In the genomic region with DNA sequence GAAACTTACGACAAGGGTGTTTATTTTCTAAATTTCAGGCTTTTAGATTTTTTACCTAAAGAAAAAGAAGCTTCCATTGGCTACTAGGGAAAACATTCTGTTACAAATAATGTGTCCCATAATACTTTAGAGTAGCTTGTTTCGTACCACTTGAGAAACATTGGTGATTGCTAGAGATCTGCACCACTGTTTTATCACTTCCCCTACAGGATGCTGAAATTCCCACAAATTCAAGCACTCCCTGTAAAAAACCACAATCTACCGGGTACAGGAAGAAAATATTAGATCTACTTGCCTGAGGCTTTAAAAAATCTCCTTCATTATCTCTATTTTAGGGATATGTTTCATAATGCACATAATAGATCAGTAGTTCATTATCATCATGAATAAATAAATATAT, we compare ENCODE assay signal across 31 cellular contexts. TPM values are rescaled to one million over a fixed set of nuclear protein-coding genes. Genes with fewer than 3 reads are reported as not detected.
"Had no signal": no experiment of that assay in that cellular context is flagged by ENCODE, and none has a peak within 500 bp of the region (broad histone marks: within the 10 kb centered on the region; RNA-seq: fewer than 3 reads in every experiment).

No MANE protein-coding gene starts in this region.

- H3K27ac ChIP-seq: left lung, lower lobe of right lung, pancreas, prostate gland, skin epidermis, stomach, testis, thyroid gland, transverse colon, upper lobe of left lung, vagina had no signal

- H3K36me3 ChIP-seq: left lung, lower lobe of right lung, pancreas, prostate gland, stomach, thyroid gland, transverse colon, upper lobe of left lung, vagina had no signal

- H3K27me3 ChIP-seq: left lung, pancreas, stomach, testis, thyroid gland, transverse colon, upper lobe of left lung, vagina had no signal

- H3K4me1 ChIP-seq: left lung, lower lobe of right lung, pancreas, prostate gland, stomach, testis, thyroid gland, transverse colon, upper lobe of left lung, vagina had no signal

- H3K4me3 ChIP-seq: left lung, lower lobe of right lung, pancreas, prostate gland, skin epidermis, stomach, testis, thyroid gland, transverse colon, upper lobe of left lung, vagina had no signal

- H3K9me3 ChIP-seq: left lung, lower lobe of right lung, pancreas, prostate gland, stomach, testis, thyroid gland, transverse colon, upper lobe of left lung, vagina had no signal

- ATAC-seq: left colon; left lung; lower lobe of right lung; naive thymus-derived CD8-positive, alpha-beta T cell; pancreas; right cardiac atrium; sciatic nerve; stimulated activated naive B cell treated with anti-CD40 and anti-IgM and Interleukin-4, amounts not matched to agents 10 μg/mL and 1 μg/mL and 100 μg/mL, for 72 hours; stimulated activated naive CD8-positive, alpha-beta T cell treated with anti-CD3 and anti-CD28 coated beads, Interleukin-15, Interleukin-2, amounts not matched to agents 100 U/mL and 50 U/mL, for 24 hours had no signal

- DNase-seq: immature natural killer cell; kidney; left colon; left lung; lower lobe of right lung; mammary epithelial cell; mesenchymal stem cell; naive thymus-derived CD8-positive, alpha-beta T cell; nucleus accumbens; pancreas; posterior cingulate gyrus; retina; right cardiac atrium; stimulated activated CD4-positive, alpha-beta T cell treated with anti-CD3 and anti-CD28 coated beads, Interleukin-12 subunit alpha, Interleukin-12 subunit beta, amount 100 ng/mL, for 4 hours; stimulated activated CD4-positive, alpha-beta T cell treated with anti-CD3 and anti-CD28 coated beads, Interleukin-15, amount 100 ng/mL, for 24 hours; stimulated activated CD4-positive, alpha-beta T cell treated with anti-CD3 and anti-CD28 coated beads, Interleukin-2, amount 100 ng/mL, for 24 hours; stimulated activated CD4-positive, alpha-beta T cell treated with anti-CD3 and anti-CD28 coated beads, Interleukin-4, amount 100 ng/mL, for 1 hour; stimulated activated naive B cell treated with anti-CD40 and anti-IgM and Interleukin-4, amounts not matched to agents 10 μg/mL and 1 μg/mL and 100 μg/mL, for 72 hours; stimulated activated naive CD8-positive, alpha-beta T cell treated with anti-CD3 and anti-CD28 coated beads, Interleukin-15, Interleukin-2, amounts not matched to agents 100 U/mL and 50 U/mL, for 24 hours; stomach; testis; thyroid gland; transverse colon; upper lobe of left lung had no signal

RNA-seq across cellular contexts. Expression of a gene that starts 29.9 kb away (rescaled TPM):
- total RNA-seq: kidney; left colon; left lung; liver; lower lobe of right lung; mammary epithelial cell; naive thymus-derived CD8-positive, alpha-beta T cell; neural crest cell; osteoblast; pancreas; right cardiac atrium; sciatic nerve; thyroid gland; transverse colon; vagina had no signal
